In genomic region chr3:1666865-1667264, GRCh38 we compare ENCODE assay signal across 2 cellular contexts.
TF ChIP-seq lines count a peak whose summit lies in the region.

No MANE protein-coding gene starts in this region.

TF ChIP-seq in IMR-90, 13 proteins besides CTCF, POLR2A, EP300 and RAD21 (continued from another document):
- TF ChIP-seq CEBPB (IDR thresholded peaks at IDR 0.05; ENCODE audit: low read depth, low read length), result peak; percentile 86

TF ChIP-seq in K562, 482 proteins besides CTCF, POLR2A, EP300 and RAD21 (continued from another document):
- TF ChIP-seq HOXB6 (CRISPR knock-in tag; IDR thresholded peaks at IDR 0.05; ENCODE audit: borderline replicate concordance) (no peak), CEBPG (CRISPR knock-in tag; IDR thresholded peaks at IDR 0.05) (no peak), CEBPG (tag; conservative IDR thresholded peaks at IDR 0.05 in 1 of 2, IDR thresholded peaks at IDR 0.05 in 1 of 2) (peak in 1 of 2 experiments; percentile 86; a peak in 2 of 4 replicates), POLR3G (IDR thresholded peaks at IDR 0.05; ENCODE audit: extremely low read depth, insufficient read length, insufficient replicate concordance) (no peak), CEBPB (tag; IDR thresholded peaks at IDR 0.05) (peak; percentile 85)
TF ChIP-seq in K562: peak in this region for 2.
